Comparison of ENCODE assay signal across 26 cellular contexts in the genomic region with DNA sequence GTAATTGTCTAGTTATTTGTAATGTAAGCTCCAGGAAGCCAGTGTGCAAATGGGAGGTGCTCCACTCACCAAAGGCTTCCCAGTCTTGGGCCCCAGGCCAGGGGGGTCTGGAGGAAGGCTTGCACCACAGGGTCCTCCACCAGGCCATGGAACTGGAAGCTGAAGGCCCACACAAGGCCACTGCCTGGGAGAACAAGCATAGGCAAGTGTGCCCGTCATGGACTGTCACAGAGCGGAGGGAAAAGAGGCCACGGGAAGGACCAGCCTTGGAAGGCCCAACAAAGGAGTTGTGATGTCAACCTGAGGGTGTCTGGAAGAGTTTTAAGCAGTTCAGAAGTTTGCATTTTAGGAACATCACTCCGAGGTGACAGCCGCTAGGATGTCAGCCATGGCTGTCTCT. TPM values are rescaled to one million over a fixed set of nuclear protein-coding genes. Genes with fewer than 3 reads are reported as not detected.
DNase-seq lines count a peak whose midpoint lies in the region; FAIRE-seq and TF ChIP-seq lines count a peak whose summit lies in the region.
"Had no signal": no experiment of that assay in that cellular context is flagged by ENCODE, and none has a peak within 500 bp of the region (broad histone marks: within the 10 kb centered on the region; RNA-seq: fewer than 3 reads in every experiment).

No MANE protein-coding gene starts in this region.

- H2AFZ ChIP-seq in mammary epithelial cell (ENCODE audit: low read depth, low read length): no peak overlapping the region
- H2AFZ ChIP-seq: GM23248 had no signal

- H3K27ac Mint-ChIP-seq in MCF 10A (ENCODE audit: low read depth, unreplicated experiment) (peak overlapping the region; percentile 39), type B pancreatic cell (no peak overlapping the region)
- H3K27ac Mint-ChIP-seq: CD4-positive, CD25-positive, alpha-beta regulatory T cell had no signal

- H3K4me2 ChIP-seq in mammary epithelial cell (ENCODE audit: insufficient read depth, low read depth, low read length): no peak overlapping the region
- H3K4me2 ChIP-seq: KMS-11 had no signal

- BruUV-seq in MCF 10A (replicated peaks; lab: Mats Ljungman, UMichigan): no TSS peak
- BruUV-seq in mammary epithelial cell (replicated peaks; lab: Mats Ljungman, UMichigan): no TSS peak

- in situ Hi-C loops in mammary epithelial cell (cut with MboI; ENCODE audit: low sequenced_read_pairs in 2 of 2): no loop called here

- H3K27me3 Mint-ChIP-seq in MCF 10A (ENCODE audit: insufficient read depth, unreplicated experiment) (no peaks in the 10 kb centered on the region), type B pancreatic cell (no peaks in the 10 kb centered on the region)

- DNase-seq in NCI-H2081 (lab: John Stamatoyannopoulos, UW) (peak; percentile 26 to 62), NCI-H2081 treated with DMSO at 0.1 percent for 48 hours (lab: John Stamatoyannopoulos, UW) (no peak), MCF 10A (ENCODE audit: unreplicated experiment) (no peak), mammary epithelial cell (no peak), kidney (peak; percentile 58), type B pancreatic cell (ENCODE audit: extremely low spot score, unreplicated experiment) (no peak), head of caudate nucleus (no peak), adrenal gland (no peak)
- DNase-seq: 8988T; BE2C; Calu3; CD4-positive, CD25-positive, alpha-beta regulatory T cell; EL; GM23248; NCI-H187; NCI-H748 treated with DMSO at 0.1 percent for 48 hours; SIG-M5 had no signal

- dilution Hi-C loops in mammary epithelial cell (cut with HindIII; ENCODE audit: low sequenced_read_pairs): no loop called here

- POLR2A ChIA-PET in MCF 10A (lab: Yijun Ruan, JAX): interaction anchor here (5.6 to 6.4 kb wide), 2 partner anchors 19 to 26 kb away, joined by 79 to 190 read pairs; a partner anchor contains a TSS

- peaks cover 2% of the 10 kb centered on the region for H4K20me1 ChIP-seq in mammary epithelial cell (ENCODE audit: insufficient read depth, low read length)

- H3K9ac ChIP-seq in mammary epithelial cell (ENCODE audit: insufficient read depth, low read length): no peak overlapping the region
- no peak overlapping the region for H3K9ac ChIP-seq in kidney (ENCODE audit: low read length in 2 of 2)
- H3K9ac ChIP-seq: GM23248, KMS-11 had no signal

- H3K4me1 ChIP-seq in mammary epithelial cell (ENCODE audit: insufficient read depth, low read length): peaks cover 7% of the 10 kb centered on the region
- peaks cover under 1 to 6% of the 10 kb centered on the region in 2 donors for H3K4me1 ChIP-seq in kidney (ENCODE audit: control insufficient read depth in 1 of 2, insufficient read depth in 1 of 2, low read depth in 1 of 2, low read length in 2 of 2)
- peaks cover 8 to 11% of the 10 kb centered on the region in 2 donors for H3K4me1 ChIP-seq in adrenal gland (replicated peaks in 1 of 2)
- H3K4me1 ChIP-seq: BE2C had no signal

- H3K4me1 Mint-ChIP-seq in MCF 10A (ENCODE audit: insufficient read depth, unreplicated experiment): peaks cover 8% of the 10 kb centered on the region
- peaks cover 10% of the 10 kb centered on the region for H3K4me1 Mint-ChIP-seq in type B pancreatic cell (ENCODE audit: unreplicated experiment)

- H3K27me3 ChIP-seq in mammary epithelial cell (ENCODE audit: insufficient read depth, low read length) (no peaks in the 10 kb centered on the region), adrenal gland (no peaks in the 10 kb centered on the region)
- H3K27me3 ChIP-seq: BE2C had no signal

- TF ChIP-seq CTCF in MCF 10A (IDR thresholded peaks at IDR 0.05; ENCODE audit: unreplicated experiment): no peak
- no peak for TF ChIP-seq CTCF in mammary epithelial cell (conservative IDR thresholded peaks at IDR 0.05 in 1 of 2, IDR thresholded peaks at IDR 0.05 in 1 of 2; ENCODE audit: extremely low read depth in 1 of 2, insufficient read depth in 1 of 2, low read depth in 1 of 2, low read length in 2 of 2)
- TF ChIP-seq CTCF in kidney (IDR thresholded peaks at IDR 0.05; ENCODE audit: borderline replicate concordance, extremely low read depth, insufficient read depth): no peak
- no peak for TF ChIP-seq CTCF in type B pancreatic cell (conservative IDR thresholded peaks at IDR 0.05)
- no peak for TF ChIP-seq CTCF in adrenal gland (IDR thresholded peaks at IDR 0.05)

- intact Hi-C loops in MCF 10A (cut with micrococcal nuclease) (no loop called here), mammary epithelial cell (cut with micrococcal nuclease) (no loop called here), kidney (cut with DNase I) (no loop called here), head of caudate nucleus (cut with DNase I) (no loop called here), adrenal gland (cut with DNase I) (no loop called here)

- H3K27ac ChIP-seq in mammary epithelial cell (ENCODE audit: insufficient read depth, low read depth, low read length) (no peak overlapping the region), kidney (ENCODE audit: low read depth in 2 of 2, low read length in 2 of 2) (no peak overlapping the region), adrenal gland (no peak overlapping the region)
- H3K27ac ChIP-seq: GM23248, HL-60, KMS-11 had no signal

- no peak overlapping the region for H3K4me3 ChIP-seq in mammary epithelial cell (replicated peaks in 1 of 3; ENCODE audit: insufficient read depth in 1 of 3, low read depth in 2 of 3, low read length in 3 of 3)
- no peak overlapping the region for H3K4me3 ChIP-seq in kidney (ENCODE audit: low read length in 2 of 2)
- no peak overlapping the region for H3K4me3 ChIP-seq in adrenal gland
- H3K4me3 ChIP-seq: GM12878, GM23248, HAP-1 had no signal

- H3K9me3 ChIP-seq in mammary epithelial cell (replicated peaks; ENCODE audit: insufficient read depth, low read length): no peaks in the 10 kb centered on the region
- H3K9me3 ChIP-seq in kidney (ENCODE audit: control insufficient read depth in 1 of 2, low read length in 2 of 2): peaks cover 0 to 5% of the 10 kb centered on the region in 2 donors
- H3K9me3 ChIP-seq in adrenal gland (replicated peaks in 1 of 3): no peaks in the 10 kb centered on the region
- H3K9me3 ChIP-seq: BE2C, HAP-1 had no signal

- no peaks in the 10 kb centered on the region for H3K36me3 ChIP-seq in mammary epithelial cell (ENCODE audit: insufficient read depth, low read length)
- no peaks in the 10 kb centered on the region for H3K36me3 ChIP-seq in kidney (ENCODE audit: control insufficient read depth in 1 of 2, insufficient read depth in 2 of 2, low read length in 2 of 2)
- no peaks in the 10 kb centered on the region for H3K36me3 ChIP-seq in adrenal gland (replicated peaks in 1 of 2)

- H3K4me3 Mint-ChIP-seq in MCF 10A (ENCODE audit: unreplicated experiment) (no peak overlapping the region), type B pancreatic cell (peak overlapping the region; percentile 67)

- 100% methylated on average over 5 of the region's 5 CpGs for WGBS in mammary epithelial cell (ENCODE audit: low coverage, missing lambda C conversion rate)
- WGBS in adrenal gland, 4 donors: 96 to 100% (median 97%) methylated on average over 5 of the region's 5 CpGs

- TF ChIP-seq POLR2A in adrenal gland (IDR thresholded peaks at IDR 0.05): no peak

- CTCF ChIA-PET in MCF 10A (lab: Yijun Ruan, JAX) (no interaction called here), mammary epithelial cell (lab: Charles Lee; ENCODE audit: low non-redundant PET) (no interaction called here)

- no peak for FAIRE-seq in kidney (lab: Jason Lieb, UNC)
- FAIRE-seq: GM12878, GM19239 had no signal

- H3K36me3 Mint-ChIP-seq in MCF 10A (ENCODE audit: insufficient read depth, unreplicated experiment) (peaks cover 31% of the 10 kb centered on the region), type B pancreatic cell (peaks cover 9% of the 10 kb centered on the region)

- no peaks in the 10 kb centered on the region for H3K9me3 Mint-ChIP-seq in MCF 10A (ENCODE audit: unreplicated experiment)
- no peaks in the 10 kb centered on the region for H3K9me3 Mint-ChIP-seq in type B pancreatic cell

- H3K79me2 ChIP-seq in mammary epithelial cell (ENCODE audit: insufficient read depth, low read length): peaks cover 33% of the 10 kb centered on the region

RNA-seq across cellular contexts. Expression of a gene that starts 3.0 kb away (rescaled TPM):
- total RNA-seq in MCF 10A (2022) (710 and 779 TPM in 2 replicates), mammary epithelial cell (100 to 1,000 TPM in 1 of 2 donors, 10 to 100 TPM in 1; 76.5 to 493 TPM), kidney (621 TPM), type B pancreatic cell (ENCODE audit: low replicate concordance) (620 and 749 TPM in 2 replicates), adrenal gland (100 to 1,000 TPM; 164 to 848 (median 328) TPM)
- polyA plus RNA-seq in mammary epithelial cell (123 TPM), kidney (ENCODE audit: insufficient read depth, low read depth, low replicate concordance) (386 TPM), adrenal gland (1,000 to 10,000 TPM in 1 of 3 donors, 100 to 1,000 TPM in 2; 289 to 3,120 (median 744) TPM)
- polyA minus RNA-seq in mammary epithelial cell: 576 TPM

RNA-seq across cellular contexts. Expression of a gene that starts 27.6 kb away (rescaled TPM):
- total RNA-seq in MCF 10A (2022) (438 and 504 TPM in 2 replicates), mammary epithelial cell (100 to 1,000 TPM; 225 to 294 TPM), kidney (226 TPM), type B pancreatic cell (ENCODE audit: low replicate concordance) (237 and 243 TPM in 2 replicates), adrenal gland (100 to 1,000 TPM in 7 of 8 donors, 10 to 100 TPM in 1; 98.2 to 730 (median 295) TPM)
- polyA plus RNA-seq in mammary epithelial cell (278 TPM), kidney (ENCODE audit: insufficient read depth, low read depth, low replicate concordance) (836 TPM), adrenal gland (1,000 to 10,000 TPM in 1 of 3 donors, 100 to 1,000 TPM in 1, 10 to 100 TPM in 1; 72.7 to 1,030 (median 891) TPM)
- polyA minus RNA-seq in mammary epithelial cell: 194 TPM

RNA-seq across cellular contexts. Expression of a gene that starts 29.5 kb away (rescaled TPM):
- total RNA-seq in MCF 10A (2022) (5.8 and 6.3 TPM in 2 replicates), mammary epithelial cell (1 to 10 TPM; 1.5 to 1.6 TPM), kidney (2.1 TPM), type B pancreatic cell (ENCODE audit: low replicate concordance) (19.0 and 24.6 TPM in 2 replicates), adrenal gland (1 to 10 TPM in 5 of 8 donors, under 1 TPM in 2, not detected in 1; 0.35 to 2.1 (median 1.4) TPM)
- polyA plus RNA-seq in mammary epithelial cell (0.33 TPM), kidney (ENCODE audit: insufficient read depth, low read depth, low replicate concordance) (0.41 TPM), adrenal gland (1 to 10 TPM in 2 of 3 donors, not detected in 1; 2.6 to 2.7 TPM)
- not detected for polyA minus RNA-seq in mammary epithelial cell
- total RNA-seq: HT1080 had no signal

RNA-seq across cellular contexts. Expression of a gene that starts 37.9 kb away (rescaled TPM):
- total RNA-seq in MCF 10A (2022) (not detected in 2 replicates), mammary epithelial cell (not detected), kidney (not detected), type B pancreatic cell (ENCODE audit: low replicate concordance) (0.39 and 2.4 TPM in 2 replicates), adrenal gland (not detected)
- polyA plus RNA-seq in mammary epithelial cell (not detected), kidney (ENCODE audit: insufficient read depth, low read depth, low replicate concordance) (not detected), adrenal gland (not detected)
- not detected for polyA minus RNA-seq in mammary epithelial cell
- total RNA-seq: CD4-positive, CD25-positive, alpha-beta regulatory T cell; GM12878; GM23248; HT1080; NCI-H460; RPMI7951 had no signal
- polyA plus RNA-seq: AG04450; CD4-positive, CD25-positive, alpha-beta regulatory T cell; GM12878; GM23248 had no signal

RNA-seq across cellular contexts. Expression of a gene that starts 48.8 kb away (rescaled TPM):
- total RNA-seq in MCF 10A (2022): not detected in 2 replicates
- not detected for total RNA-seq in mammary epithelial cell
- not detected for polyA plus RNA-seq in mammary epithelial cell
- not detected for polyA minus RNA-seq in mammary epithelial cell
- total RNA-seq in kidney: not detected
- not detected for polyA plus RNA-seq in kidney (ENCODE audit: insufficient read depth, low read depth, low replicate concordance)
- not detected in 2 replicates for total RNA-seq in type B pancreatic cell (ENCODE audit: low replicate concordance)
- not detected for total RNA-seq in adrenal gland
- not detected for polyA plus RNA-seq in adrenal gland
- total RNA-seq: Calu3; CD4-positive, CD25-positive, alpha-beta regulatory T cell; GM12878; GM23248; HT1080; NCI-H460; RPMI7951 had no signal
- polyA plus RNA-seq: AG04450; CD4-positive, CD25-positive, alpha-beta regulatory T cell; GM12878; GM23248 had no signal

Comparison
In these comparisons a context has a peak if more than half of its experiments do, and no peak if none do; other contexts are left out.
1. DNase-seq: peak in NCI-H2081 (2 of 2) and kidney (single experiment); none in NCI-H2081 treated with DMSO at 0.1 percent for 48 hours (single experiment), MCF 10A (single experiment), mammary epithelial cell (single experiment), type B pancreatic cell (single experiment), head of caudate nucleus (0 of 42) and adrenal gland (0 of 7).